ENCODE assay signal across 20 cellular contexts in the genomic region with DNA sequence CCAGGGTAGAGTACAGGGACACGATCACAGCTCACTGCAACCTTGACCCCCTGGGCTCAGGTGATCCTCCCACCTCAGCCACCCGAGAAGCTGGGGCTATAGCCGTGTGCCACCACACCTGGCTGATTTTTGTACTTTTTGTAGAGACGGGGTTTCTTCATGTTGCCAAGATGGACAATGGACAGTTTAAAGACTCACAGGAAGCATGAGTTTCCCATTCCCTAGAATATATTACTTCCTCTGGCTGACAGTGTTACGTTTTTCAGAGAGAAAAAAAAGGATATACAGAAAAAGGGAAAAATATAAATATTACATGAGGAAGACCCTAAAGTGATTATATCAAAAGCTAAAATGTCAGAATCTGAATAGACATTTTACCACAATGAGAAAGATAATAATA.
"Had no signal": no experiment of that assay in that cellular context is flagged by ENCODE, and none has a peak within 500 bp of the region (broad histone marks: within the 10 kb centered on the region; RNA-seq: fewer than 3 reads in every experiment).

No MANE protein-coding gene starts in this region.

- H3K27me3 ChIP-seq: esophagus muscularis mucosa, foreskin keratinocyte, gastroesophageal sphincter, heart left ventricle, left lung had no signal

- H3K4me3 Mint-ChIP-seq: memory B cell; naive thymus-derived CD4-positive, alpha-beta T cell had no signal

- H3K27me3 Mint-ChIP-seq: memory B cell; naive thymus-derived CD4-positive, alpha-beta T cell had no signal

- ATAC-seq: foreskin keratinocyte; gastroesophageal sphincter; heart left ventricle; left cardiac atrium; left lung; left ventricle myocardium superior; lower lobe of right lung; naive thymus-derived CD4-positive, alpha-beta T cell had no signal

- H3K9me3 ChIP-seq: esophagus muscularis mucosa, gastroesophageal sphincter, heart left ventricle, left lung, lower lobe of right lung had no signal

- FAIRE-seq: colon, endothelial cell of umbilical vein, frontal cortex, islet of Langerhans, keratinocyte had no signal

- H3K4me1 ChIP-seq: left lung had no signal

- H3K9me3 Mint-ChIP-seq: memory B cell; naive thymus-derived CD4-positive, alpha-beta T cell had no signal

- DNase-seq: effector memory CD4-positive, alpha-beta T cell; foreskin keratinocyte; heart left ventricle; hippocampal formation; left cardiac atrium; left lung; left ventricle myocardium superior; lower lobe of right lung; mammary epithelial cell; midbrain; naive thymus-derived CD4-positive, alpha-beta T cell had no signal

- H3K27ac ChIP-seq: coronary artery, esophagus muscularis mucosa, foreskin keratinocyte, gastroesophageal sphincter, heart left ventricle, left lung, lower lobe of right lung had no signal

- H3K36me3 ChIP-seq: esophagus muscularis mucosa, gastroesophageal sphincter, heart left ventricle, left lung, lower lobe of right lung had no signal

- H3K4me3 ChIP-seq: coronary artery, esophagus muscularis mucosa, gastroesophageal sphincter, heart left ventricle, left lung, lower lobe of right lung had no signal
